In genomic region chr5:113606298-113607134, GRCh38 we compare ENCODE assay signal across 9 cellular contexts.
A peak's percentile ranks its signal among the peaks of the same experiment; 100 is the strongest.
DNase-seq lines count a peak whose midpoint lies in the region; ATAC-seq and TF ChIP-seq lines count a peak whose summit lies in the region.
"Had no signal": no experiment of that assay in that cellular context is flagged by ENCODE, and none has a peak within 500 bp of the region (broad histone marks: within the 10 kb centered on the region; RNA-seq: fewer than 3 reads in every experiment).

No MANE protein-coding gene starts in this region.

- H3K27ac ChIP-seq in GM23338 (ENCODE audit: low read depth) = no peak overlapping the region
- H3K27ac ChIP-seq in SJCRH30 = no peak overlapping the region
- H3K27ac ChIP-seq: BLaER1 had no signal

- H3K4me3 Mint-ChIP-seq in GM23338 = no peak overlapping the region

- TF ChIP-seq CTCF in GM23338 (conservative IDR thresholded peaks at IDR 0.05; ENCODE audit: low read depth in 2 of 2) = peak; percentile 92 to 98

- peaks cover 33% of the 10 kb centered on the region for H3K9me3 Mint-ChIP-seq in GM23338

- no peaks in the 10 kb centered on the region for H4K20me1 ChIP-seq in GM23338 (replicated peaks; ENCODE audit: insufficient read depth)
- H4K20me1 ChIP-seq: BLaER1 had no signal

- peak; percentile 100 for ATAC-seq in GM23338

- no peaks in the 10 kb centered on the region for H3K79me2 ChIP-seq in GM23338 (replicated peaks; ENCODE audit: insufficient read depth)

- H3K27me3 ChIP-seq in GM23338 (ENCODE audit: insufficient read depth) = no peaks in the 10 kb centered on the region
- H3K27me3 ChIP-seq in SJCRH30 = no peaks in the 10 kb centered on the region
- H3K27me3 ChIP-seq: BLaER1 had no signal

- peak; percentile 30 to 68 (median 37) for DNase-seq in NCI-H1417 (lab: John Stamatoyannopoulos, UW)
- no peak for DNase-seq in NCI-H1417 treated with DMSO at 0.1 percent for 48 hours (lab: John Stamatoyannopoulos, UW)
- peak; percentile 93 for DNase-seq in GM23338 (ENCODE audit: low spot score)
- DNase-seq in Kasumi-1 (lab: John Stamatoyannopoulos, UW) = peak; percentile 70 to 83
- peak; percentile 64 to 90 for DNase-seq in SJCRH30
- DNase-seq in anterior cingulate cortex (lab: John Stamatoyannopoulos, UW) = peak in 43 of 58 donors; percentile 1 to 52 (median 21)
- DNase-seq in hippocampal formation (lab: John Stamatoyannopoulos, UW) = peak; percentile 34 to 60
- DNase-seq in skeletal muscle cell (ENCODE audit: low read depth) = no peak

- H3K4me1 ChIP-seq in GM23338 (ENCODE audit: insufficient read depth) (no peaks in the 10 kb centered on the region), SJCRH30 (no peaks in the 10 kb centered on the region)

- H3K27ac Mint-ChIP-seq in GM23338 = no peak overlapping the region

- peaks cover 14% of the 10 kb centered on the region; the same call in 2 of the 3 replicates for H3K36me3 Mint-ChIP-seq in GM23338 (ENCODE audit: low read depth)

- H3K4me1 Mint-ChIP-seq in GM23338 = peaks cover 8% of the 10 kb centered on the region

- H3K27me3 Mint-ChIP-seq in GM23338 (ENCODE audit: insufficient read depth, low read depth, poor library complexity) = peaks cover 2% of the 10 kb centered on the region

- H3K4me3 ChIP-seq in GM23338 (no peak overlapping the region), SJCRH30 (peak overlapping the region; percentile 51), skeletal muscle cell (ENCODE audit: low read depth, low read length) (peak overlapping the region; percentile 4)
- H3K4me3 ChIP-seq: BLaER1 had no signal

- H3K4me2 ChIP-seq in GM23338 = no peak overlapping the region
- H3K4me2 ChIP-seq: BLaER1 had no signal

- H2AFZ ChIP-seq in GM23338 = peak overlapping the region; percentile 30; the same call in 1 of the 2 replicates

- no peaks in the 10 kb centered on the region for H3K9me2 ChIP-seq in GM23338 (ENCODE audit: insufficient read depth)

- no peaks in the 10 kb centered on the region for H3K9me3 ChIP-seq in SJCRH30 (replicated peaks)

- H3K36me3 ChIP-seq in GM23338 (ENCODE audit: insufficient read depth) (0 out of 2 replicates have a peak, but pooled peaks cover 7% of the 10 kb centered on the region), SJCRH30 (no peaks in the 10 kb centered on the region)
- H3K36me3 ChIP-seq: BLaER1 had no signal

- H3F3A ChIP-seq in GM23338 (replicated peaks; ENCODE audit: low read depth) = no peaks in the 10 kb centered on the region

TF ChIP-seq in GM23338, 12 proteins besides CTCF, POLR2A, EP300 and RAD21 (continues in another document):
- TF ChIP-seq ZNF114 (CRISPR knock-in tag; IDR thresholded peaks at IDR 0.05) = no peak
- no peak for TF ChIP-seq STAT1 (IDR thresholded peaks at IDR 0.05; ENCODE audit: unreplicated experiment)
- no peak for TF ChIP-seq EZH2 (IDR thresholded peaks at IDR 0.05; ENCODE audit: low read depth, unreplicated experiment)
- no peak for TF ChIP-seq NANOG (IDR thresholded peaks at IDR 0.05; ENCODE audit: borderline replicate concordance)
- TF ChIP-seq JUNB (IDR thresholded peaks at IDR 0.05; ENCODE audit: unreplicated experiment) = no peak
- TF ChIP-seq POLR2AphosphoS5 (IDR thresholded peaks at IDR 0.05; ENCODE audit: low read depth) = no peak
- no peak for TF ChIP-seq REST (IDR thresholded peaks at IDR 0.05; ENCODE audit: unreplicated experiment)
- no peak for TF ChIP-seq EZH2phosphoT487 (IDR thresholded peaks at IDR 0.05; ENCODE audit: unreplicated experiment)
- TF ChIP-seq ETS1 (IDR thresholded peaks at IDR 0.05) = no peak
- no peak for TF ChIP-seq CREB1 (CRISPR knock-in tag; IDR thresholded peaks at IDR 0.05; ENCODE audit: low read depth)
- no peak for TF ChIP-seq ZNF331 (CRISPR knock-in tag; IDR thresholded peaks at IDR 0.05; ENCODE audit: low read depth)

Comparison
In these comparisons a context has a peak if more than half of its experiments do, and no peak if none do; other contexts are left out.
1. DNase-seq: peak in NCI-H1417 (3 of 3), GM23338 (single experiment), Kasumi-1 (2 of 2), SJCRH30 (2 of 2), anterior cingulate cortex (43 of 58) and hippocampal formation (2 of 2); none in NCI-H1417 treated with DMSO at 0.1 percent for 48 hours (single experiment) and skeletal muscle cell (single experiment).